Comparison of ENCODE assay signal across 33 cellular contexts in the genomic region with DNA sequence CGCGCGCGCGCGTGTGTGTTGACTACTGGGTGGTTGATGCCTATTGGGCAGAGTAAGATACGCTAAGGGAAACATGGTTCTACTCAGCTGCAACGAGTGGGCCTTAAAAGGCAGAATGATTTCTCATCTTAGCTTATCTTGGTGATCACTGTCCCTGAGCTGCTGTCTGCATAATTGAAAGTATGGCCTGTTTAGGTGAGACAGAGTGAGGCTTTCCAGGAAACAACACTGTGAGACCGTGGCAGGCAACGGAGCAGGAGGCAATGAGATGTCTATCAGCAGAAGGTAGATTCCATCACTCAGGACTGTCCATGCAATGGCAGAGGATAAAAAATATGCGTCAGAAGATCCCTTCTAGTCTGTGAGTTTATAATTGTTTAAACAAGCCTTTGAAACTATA.
"Had no signal": no experiment of that assay in that cellular context is flagged by ENCODE, and none has a peak within 500 bp of the region (broad histone marks: within the 10 kb centered on the region; RNA-seq: fewer than 3 reads in every experiment).

No MANE protein-coding gene starts in this region.

- ATAC-seq: activated naive CD4-positive, alpha-beta T cell treated with anti-CD3 and anti-CD28 coated beads, Interleukin-2, amount 50 U/mL, for 72 hours; activated naive CD8-positive, alpha-beta T cell treated with anti-CD3 and anti-CD28 coated beads, Interleukin-2, amount 50 U/mL, for 24 hours; activated T-cell treated with anti-CD3 and anti-CD28 coated beads, Interleukin-2, amount 50 U/mL, for 4 hours; activated T-cell treated with anti-CD3 and anti-CD28 coated beads, Interleukin-2, amount 50 U/mL, for 72 hours; activated T-helper 17 cell treated with anti-CD3 and anti-CD28 coated beads, Interleukin-2, amount 50 U/mL, for 72 hours; body of pancreas had no signal

- H3K4me3 ChIP-seq: adrenal gland, ascending aorta, body of pancreas, breast epithelium, cardiac muscle cell had no signal

- FAIRE-seq: astrocyte had no signal

- DNase-seq: activated effector memory CD4-positive, alpha-beta T cell treated with anti-CD3 and anti-CD28 coated beads, Interleukin-2, amount 50 U/mL, for 16 hours; activated effector memory CD4-positive, alpha-beta T cell treated with Interleukin-2 at 50 U/mL for 16 hours; activated gamma-delta T cell; activated gamma-delta T cell treated with Interleukin-2 at 50 U/mL for 16 hours; activated naive CD4-positive, alpha-beta T cell; activated naive CD4-positive, alpha-beta T cell treated with anti-CD3 and anti-CD28 coated beads for 36 hours; activated naive CD4-positive, alpha-beta T cell treated with anti-CD3 and anti-CD28 coated beads, Interleukin-2, amount 10 ng/mL, durations not matched to agents 7 days and 5 days; activated naive CD4-positive, alpha-beta T cell treated with anti-CD3 and anti-CD28 coated beads, Interleukin-2, amount 50 U/mL, for 16 hours; activated naive CD4-positive, alpha-beta T cell treated with Interleukin-2 at 50 U/mL for 16 hours; activated naive CD8-positive, alpha-beta T cell treated with anti-CD3 and anti-CD28 coated beads for 36 hours; activated naive CD8-positive, alpha-beta T cell treated with anti-CD3 and anti-CD28 coated beads, Interleukin-2, amount 10 ng/mL, durations not matched to agents 7 days and 5 days; activated naive CD8-positive, alpha-beta T cell treated with anti-CD3 and anti-CD28 coated beads, Interleukin-2, amount 50 U/mL, for 24 hours; activated T-cell treated with anti-CD3 and anti-CD28 coated beads, Interleukin-2, amount 50 U/mL, for 1 hour; activated T-cell treated with anti-CD3 and anti-CD28 coated beads, Interleukin-2, amount 50 U/mL, for 24 hours; activated T-cell treated with anti-CD3 and anti-CD28 coated beads, Interleukin-2, amount 50 U/mL, for 4 hours; activated T-cell treated with anti-CD3 and anti-CD28 coated beads, Interleukin-2, amount 50 U/mL, for 48 hours; activated T-cell treated with anti-CD3 and anti-CD28 coated beads, Interleukin-2, amount 50 U/mL, for 72 hours; adrenal gland; amniotic stem cell; amygdala; anterior cingulate cortex; aorta; body of pancreas; brain microvascular endothelial cell; caudate nucleus; central memory CD4-positive, alpha-beta T cell; cerebellar nuclear complex had no signal

- H3K27me3 ChIP-seq: adrenal gland, ascending aorta, body of pancreas, brain microvascular endothelial cell, breast epithelium, cardiac muscle cell had no signal

- H3K36me3 ChIP-seq: adrenal gland, ascending aorta, brain microvascular endothelial cell, breast epithelium, cardiac muscle cell had no signal
